In genomic region chrX:49002091-49002935, GRCh38 we compare ENCODE assay signal across 8 cellular contexts. TPM values are rescaled to one million over a fixed set of nuclear protein-coding genes. Genes with fewer than 3 reads are reported as not detected.
DNase-seq lines count a peak whose midpoint lies in the region; ATAC-seq, FAIRE-seq and TF ChIP-seq lines count a peak whose summit lies in the region.

Gene GRIPAP1 (minus strand): TSS chrX:49002264. CDS start chrX:49002229, 35 bp downstream.

- H3K27ac ChIP-seq in psoas muscle = peak within 1 kb of the TSS; percentile 81

- WGBS in psoas muscle, 3 donors = 1 to 27% (median 2%) methylated on average over 27 to 38 of the region's 38 CpGs

- FAIRE-seq in GM12892 (lab: Jason Lieb, UNC) (peak; percentile 90), urothelium cell line (lab: Jason Lieb, UNC) (no peak)

- H3K9me3 ChIP-seq in T-helper 17 cell (ENCODE audit: control insufficient read depth, low read length, poor library complexity, severe bottlenecking) (no peaks in the 10 kb centered on the region), psoas muscle (no peaks in the 10 kb centered on the region)

- peaks cover 20% of the 10 kb centered on the region for H3K4me1 Mint-ChIP-seq in T-helper 17 cell

- no peaks in the 10 kb centered on the region for H3K27me3 Mint-ChIP-seq in T-helper 17 cell

- H3K4me1 ChIP-seq in psoas muscle = no peaks in the 10 kb centered on the region

- no peaks in the 10 kb centered on the region for H3K27me3 ChIP-seq in psoas muscle (ENCODE audit: insufficient read depth in 3 of 3, low read length in 2 of 3)

- DNase-seq in GM12892 (ENCODE audit: insufficient read length) (peak; percentile 58), NCI-H146 treated with DMSO at 0.1 percent for 48 hours (lab: John Stamatoyannopoulos, UW; ENCODE audit: unreplicated experiment) (peak; percentile 79), T-helper 17 cell (peak; percentile 56 to 69 (median 59)), amygdala (lab: John Stamatoyannopoulos, UW) (peak; percentile 1 to 83 (median 49)), left ventricle myocardium superior (peak; percentile 74), psoas muscle (peak; percentile 61 to 84), urothelium cell line (ENCODE audit: low spot score) (peak; percentile 87)

- H3K36me3 Mint-ChIP-seq in T-helper 17 cell (ENCODE audit: low read depth) = peaks cover 8% of the 10 kb centered on the region

- H3K4me3 Mint-ChIP-seq in T-helper 17 cell = peak within 1 kb of the TSS; percentile 95

- peak; percentile 75 for ATAC-seq in HG02840 (IDR thresholded peaks at IDR 0.05; ENCODE audit: low FRiP score, unreplicated experiment)
- ATAC-seq in T-helper 17 cell = peak; percentile 82
- ATAC-seq in left ventricle myocardium superior = peak; percentile 97
- ATAC-seq in psoas muscle = peak; percentile 90 to 97 (median 94)

- H3K36me3 ChIP-seq in psoas muscle (ENCODE audit: insufficient read depth in 1 of 2, low read depth in 1 of 2) = peaks cover 0 to 16% of the 10 kb centered on the region in 2 donors

- no peak for TF ChIP-seq CTCF in psoas muscle (IDR thresholded peaks at IDR 0.05)

- peak within 1 kb of the TSS; percentile 99 for H3K27ac Mint-ChIP-seq in T-helper 17 cell

- TF ChIP-seq POLR2A in GM12892 (IDR thresholded peaks at IDR 0.05; ENCODE audit: low read depth, low read length) = peak; percentile 85; the same call in 1 of the 2 replicates

- intact Hi-C loops in left ventricle myocardium superior (cut with micrococcal nuclease) (no loop called here), psoas muscle (cut with DNase I) (loop anchor here (5.0 kb wide), 2 partner anchors 35 to 40 kb away; partner anchors contain the start of gene TFE3 (in 1 of the 2))

- H3K4me3 ChIP-seq in psoas muscle = peak within 1 kb of the TSS; percentile 79

RNA-seq across cellular contexts. Expression of gene GRIPAP1, which starts in this region (rescaled TPM):
- polyA plus RNA-seq in GM12892 (2012; ENCODE audit: missing spikeins) = 37.8 TPM
- total RNA-seq in T-helper 17 cell (100 to 1,000 TPM; 107 to 123 TPM), left ventricle myocardium superior (18.1 TPM), psoas muscle (10 to 100 TPM; 16.5 to 23.6 (median 19.4) TPM)
- polyA plus RNA-seq in psoas muscle = 10 to 100 TPM; 12.6 to 17.5 (median 13.4) TPM

Comparison
In these comparisons a context has a peak if more than half of its experiments do, and no peak if none do; other contexts are left out.
1. Peak in every context shown above with its lines: DNase-seq, ATAC-seq, H3K4me3 ChIP-seq and H3K27ac ChIP-seq.